ENCODE assay signal across 8 cellular contexts in the genomic region with DNA sequence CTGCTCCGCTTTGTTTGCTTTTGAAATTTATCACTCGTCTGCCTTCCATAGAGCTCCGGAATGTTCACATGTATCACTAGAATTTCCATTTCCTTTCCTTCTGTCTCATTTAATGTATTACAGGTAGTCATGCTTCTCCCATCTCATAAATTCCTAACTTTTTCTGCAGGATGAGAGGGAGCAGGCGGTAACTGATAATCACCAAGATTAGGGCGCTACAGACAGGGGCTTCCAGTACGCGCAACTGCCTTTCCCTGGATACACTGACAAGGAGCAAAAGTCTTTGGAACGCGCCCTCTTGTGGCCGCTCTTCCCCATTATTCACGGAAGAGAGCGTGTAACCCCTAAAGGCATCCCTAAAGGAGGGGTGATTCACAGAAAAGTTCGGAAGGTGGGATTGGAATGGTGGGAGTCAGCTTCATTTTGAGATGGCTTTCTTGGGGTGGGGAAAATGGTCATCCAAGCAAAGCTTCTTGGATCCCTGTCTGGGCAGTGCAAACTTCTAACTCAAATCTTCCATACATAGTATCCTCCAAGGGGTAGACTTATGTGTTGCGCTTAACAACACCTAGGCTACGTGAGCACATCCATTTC. TPM values are rescaled to one million over a fixed set of nuclear protein-coding genes. Genes with fewer than 3 reads are reported as not detected.
A peak's percentile ranks its signal among the peaks of the same experiment; 100 is the strongest.
DNase-seq lines count a peak whose midpoint lies in the region; ATAC-seq and TF ChIP-seq lines count a peak whose summit lies in the region.

No MANE protein-coding gene starts in this region.

- peaks cover 11% of the 10 kb centered on the region; the same call in 1 of the 2 replicates for H3K27me3 ChIP-seq in GM23338 (ENCODE audit: insufficient read depth)

- H3K4me3 ChIP-seq in GM23338 (no peak overlapping the region), skin epidermis (peak overlapping the region in 6 of 7 experiments; percentile 6 to 30 (median 28))

- H4K20me1 ChIP-seq in GM23338 (replicated peaks; ENCODE audit: insufficient read depth), result no peaks in the 10 kb centered on the region

- peak overlapping the region; percentile 64 for H3K4me2 ChIP-seq in GM23338

- peaks cover 69% of the 10 kb centered on the region for H3K4me1 ChIP-seq in GM23338 (ENCODE audit: insufficient read depth)

- peak; percentile 88 to 91 for TF ChIP-seq CTCF in GM23338 (conservative IDR thresholded peaks at IDR 0.05; ENCODE audit: low read depth in 2 of 2)

- H3K79me2 ChIP-seq in GM23338 (replicated peaks; ENCODE audit: insufficient read depth), result 0 out of 2 replicates have a peak, but pooled peaks cover 10% of the 10 kb centered on the region

- H3F3A ChIP-seq in GM23338 (replicated peaks; ENCODE audit: low read depth), result no peaks in the 10 kb centered on the region; the same call in 1 of the 2 replicates

- H3K36me3 Mint-ChIP-seq in GM23338 (ENCODE audit: low read depth), result no peaks in the 10 kb centered on the region

- H3K27me3 Mint-ChIP-seq in GM23338 (ENCODE audit: insufficient read depth, low read depth, poor library complexity), result peaks cover 8% of the 10 kb centered on the region

- H3K4me3 Mint-ChIP-seq in GM23338, result no peak overlapping the region

- in situ Hi-C loops in T47D (cut with HindIII; ENCODE audit: low pct_unique_long_range_greater_than_20kb, low sequenced_read_pairs), result no loop called here

- DNase-seq in D341Med (ENCODE audit: low spot score) (peak; percentile 67), GM23338 (ENCODE audit: low spot score) (peak; percentile 96), NCI-H82 (lab: John Stamatoyannopoulos, UW) (peak; percentile 87), T47D (ENCODE audit: low read depth in 1 of 2, low spot score in 1 of 2) (peak; percentile 64 to 85), inferior parietal cortex (ENCODE audit: extremely low spot score) (peak; percentile 91), GM19240 (ENCODE audit: insufficient read length, low spot score) (no peak)

- H3K36me3 ChIP-seq in GM23338 (ENCODE audit: insufficient read depth), result no peaks in the 10 kb centered on the region

- H3K27ac Mint-ChIP-seq in GM23338, result no peak overlapping the region

- no peaks in the 10 kb centered on the region for H3K9me3 Mint-ChIP-seq in GM23338

- H3K4me1 Mint-ChIP-seq in GM23338, result peaks cover 66% of the 10 kb centered on the region

- H3K27ac ChIP-seq in GM23338 (ENCODE audit: low read depth) (no peak overlapping the region), skin epidermis (peak overlapping the region in 12 of 21 experiments; percentile 10 to 89 (median 62))

- ATAC-seq in GM23338 (peak; percentile 76), HG02642 (IDR thresholded peaks at IDR 0.05; ENCODE audit: poor library complexity, unreplicated experiment) (no peak)

- no peaks in the 10 kb centered on the region for H3K9me2 ChIP-seq in GM23338 (ENCODE audit: insufficient read depth)

- H2AFZ ChIP-seq in GM23338, result peak overlapping the region; percentile 72; the same call in 1 of the 2 replicates

TF ChIP-seq in GM23338, 12 proteins besides CTCF, POLR2A, EP300 and RAD21 (continues in another document):
- TF ChIP-seq ZNF114 (CRISPR knock-in tag; IDR thresholded peaks at IDR 0.05) (no peak), CREB1 (CRISPR knock-in tag; IDR thresholded peaks at IDR 0.05; ENCODE audit: low read depth) (no peak), JUNB (IDR thresholded peaks at IDR 0.05; ENCODE audit: unreplicated experiment) (no peak)
- TF ChIP-seq, protein P1, sequence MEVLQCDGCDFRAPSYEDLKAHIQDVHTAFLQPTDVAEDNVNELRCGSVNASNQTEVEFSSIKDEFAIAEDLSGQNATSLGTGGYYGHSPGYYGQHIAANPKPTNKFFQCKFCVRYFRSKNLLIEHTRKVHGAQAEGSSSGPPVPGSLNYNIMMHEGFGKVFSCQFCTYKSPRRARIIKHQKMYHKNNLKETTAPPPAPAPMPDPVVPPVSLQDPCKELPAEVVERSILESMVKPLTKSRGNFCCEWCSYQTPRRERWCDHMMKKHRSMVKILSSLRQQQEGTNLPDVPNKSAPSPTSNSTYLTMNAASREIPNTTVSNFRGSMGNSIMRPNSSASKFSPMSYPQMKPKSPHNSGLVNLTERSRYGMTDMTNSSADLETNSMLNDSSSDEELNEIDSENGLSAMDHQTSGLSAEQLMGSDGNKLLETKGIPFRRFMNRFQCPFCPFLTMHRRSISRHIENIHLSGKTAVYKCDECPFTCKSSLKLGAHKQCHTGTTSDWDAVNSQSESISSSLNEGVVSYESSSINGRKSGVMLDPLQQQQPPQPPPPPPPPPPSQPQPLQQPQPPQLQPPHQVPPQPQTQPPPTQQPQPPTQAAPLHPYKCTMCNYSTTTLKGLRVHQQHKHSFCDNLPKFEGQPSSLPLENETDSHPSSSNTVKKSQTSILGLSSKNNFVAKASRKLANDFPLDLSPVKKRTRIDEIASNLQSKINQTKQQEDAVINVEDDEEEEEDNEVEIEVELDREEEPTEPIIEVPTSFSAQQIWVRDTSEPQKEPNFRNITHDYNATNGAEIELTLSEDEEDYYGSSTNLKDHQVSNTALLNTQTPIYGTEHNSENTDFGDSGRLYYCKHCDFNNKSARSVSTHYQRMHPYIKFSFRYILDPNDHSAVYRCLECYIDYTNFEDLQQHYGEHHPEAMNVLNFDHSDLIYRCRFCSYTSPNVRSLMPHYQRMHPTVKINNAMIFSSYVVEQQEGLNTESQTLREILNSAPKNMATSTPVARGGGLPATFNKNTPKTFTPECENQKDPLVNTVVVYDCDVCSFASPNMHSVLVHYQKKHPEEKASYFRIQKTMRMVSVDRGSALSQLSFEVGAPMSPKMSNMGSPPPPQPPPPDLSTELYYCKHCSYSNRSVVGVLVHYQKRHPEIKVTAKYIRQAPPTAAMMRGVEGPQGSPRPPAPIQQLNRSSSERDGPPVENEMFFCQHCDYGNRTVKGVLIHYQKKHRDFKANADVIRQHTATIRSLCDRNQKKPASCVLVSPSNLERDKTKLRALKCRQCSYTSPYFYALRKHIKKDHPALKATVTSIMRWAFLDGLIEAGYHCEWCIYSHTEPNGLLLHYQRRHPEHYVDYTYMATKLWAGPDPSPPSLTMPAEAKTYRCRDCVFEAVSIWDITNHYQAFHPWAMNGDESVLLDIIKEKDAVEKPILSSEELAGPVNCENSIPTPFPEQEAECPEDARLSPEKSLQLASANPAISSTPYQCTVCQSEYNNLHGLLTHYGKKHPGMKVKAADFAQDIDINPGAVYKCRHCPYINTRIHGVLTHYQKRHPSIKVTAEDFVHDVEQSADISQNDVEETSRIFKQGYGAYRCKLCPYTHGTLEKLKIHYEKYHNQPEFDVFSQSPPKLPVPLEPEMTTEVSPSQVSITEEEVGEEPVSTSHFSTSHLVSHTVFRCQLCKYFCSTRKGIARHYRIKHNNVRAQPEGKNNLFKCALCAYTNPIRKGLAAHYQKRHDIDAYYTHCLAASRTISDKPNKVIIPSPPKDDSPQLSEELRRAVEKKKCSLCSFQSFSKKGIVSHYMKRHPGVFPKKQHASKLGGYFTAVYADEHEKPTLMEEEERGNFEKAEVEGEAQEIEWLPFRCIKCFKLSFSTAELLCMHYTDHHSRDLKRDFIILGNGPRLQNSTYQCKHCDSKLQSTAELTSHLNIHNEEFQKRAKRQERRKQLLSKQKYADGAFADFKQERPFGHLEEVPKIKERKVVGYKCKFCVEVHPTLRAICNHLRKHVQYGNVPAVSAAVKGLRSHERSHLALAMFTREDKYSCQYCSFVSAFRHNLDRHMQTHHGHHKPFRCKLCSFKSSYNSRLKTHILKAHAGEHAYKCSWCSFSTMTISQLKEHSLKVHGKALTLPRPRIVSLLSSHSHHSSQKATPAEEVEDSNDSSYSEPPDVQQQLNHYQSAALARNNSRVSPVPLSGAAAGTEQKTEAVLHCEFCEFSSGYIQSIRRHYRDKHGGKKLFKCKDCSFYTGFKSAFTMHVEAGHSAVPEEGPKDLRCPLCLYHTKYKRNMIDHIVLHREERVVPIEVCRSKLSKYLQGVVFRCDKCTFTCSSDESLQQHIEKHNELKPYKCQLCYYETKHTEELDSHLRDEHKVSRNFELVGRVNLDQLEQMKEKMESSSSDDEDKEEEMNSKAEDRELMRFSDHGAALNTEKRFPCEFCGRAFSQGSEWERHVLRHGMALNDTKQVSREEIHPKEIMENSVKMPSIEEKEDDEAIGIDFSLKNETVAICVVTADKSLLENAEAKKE (CRISPR knock-in tag; IDR thresholded peaks at IDR 0.05), result no peak
- TF ChIP-seq, protein P2, sequence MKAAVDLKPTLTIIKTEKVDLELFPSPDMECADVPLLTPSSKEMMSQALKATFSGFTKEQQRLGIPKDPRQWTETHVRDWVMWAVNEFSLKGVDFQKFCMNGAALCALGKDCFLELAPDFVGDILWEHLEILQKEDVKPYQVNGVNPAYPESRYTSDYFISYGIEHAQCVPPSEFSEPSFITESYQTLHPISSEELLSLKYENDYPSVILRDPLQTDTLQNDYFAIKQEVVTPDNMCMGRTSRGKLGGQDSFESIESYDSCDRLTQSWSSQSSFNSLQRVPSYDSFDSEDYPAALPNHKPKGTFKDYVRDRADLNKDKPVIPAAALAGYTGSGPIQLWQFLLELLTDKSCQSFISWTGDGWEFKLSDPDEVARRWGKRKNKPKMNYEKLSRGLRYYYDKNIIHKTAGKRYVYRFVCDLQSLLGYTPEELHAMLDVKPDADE (IDR thresholded peaks at IDR 0.05), result no peak
- TF ChIP-seq, protein P3, sequence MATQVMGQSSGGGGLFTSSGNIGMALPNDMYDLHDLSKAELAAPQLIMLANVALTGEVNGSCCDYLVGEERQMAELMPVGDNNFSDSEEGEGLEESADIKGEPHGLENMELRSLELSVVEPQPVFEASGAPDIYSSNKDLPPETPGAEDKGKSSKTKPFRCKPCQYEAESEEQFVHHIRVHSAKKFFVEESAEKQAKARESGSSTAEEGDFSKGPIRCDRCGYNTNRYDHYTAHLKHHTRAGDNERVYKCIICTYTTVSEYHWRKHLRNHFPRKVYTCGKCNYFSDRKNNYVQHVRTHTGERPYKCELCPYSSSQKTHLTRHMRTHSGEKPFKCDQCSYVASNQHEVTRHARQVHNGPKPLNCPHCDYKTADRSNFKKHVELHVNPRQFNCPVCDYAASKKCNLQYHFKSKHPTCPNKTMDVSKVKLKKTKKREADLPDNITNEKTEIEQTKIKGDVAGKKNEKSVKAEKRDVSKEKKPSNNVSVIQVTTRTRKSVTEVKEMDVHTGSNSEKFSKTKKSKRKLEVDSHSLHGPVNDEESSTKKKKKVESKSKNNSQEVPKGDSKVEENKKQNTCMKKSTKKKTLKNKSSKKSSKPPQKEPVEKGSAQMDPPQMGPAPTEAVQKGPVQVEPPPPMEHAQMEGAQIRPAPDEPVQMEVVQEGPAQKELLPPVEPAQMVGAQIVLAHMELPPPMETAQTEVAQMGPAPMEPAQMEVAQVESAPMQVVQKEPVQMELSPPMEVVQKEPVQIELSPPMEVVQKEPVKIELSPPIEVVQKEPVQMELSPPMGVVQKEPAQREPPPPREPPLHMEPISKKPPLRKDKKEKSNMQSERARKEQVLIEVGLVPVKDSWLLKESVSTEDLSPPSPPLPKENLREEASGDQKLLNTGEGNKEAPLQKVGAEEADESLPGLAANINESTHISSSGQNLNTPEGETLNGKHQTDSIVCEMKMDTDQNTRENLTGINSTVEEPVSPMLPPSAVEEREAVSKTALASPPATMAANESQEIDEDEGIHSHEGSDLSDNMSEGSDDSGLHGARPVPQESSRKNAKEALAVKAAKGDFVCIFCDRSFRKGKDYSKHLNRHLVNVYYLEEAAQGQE (IDR thresholded peaks at IDR 0.05; ENCODE audit: unreplicated experiment), result no peak

RNA-seq across cellular contexts. Expression of a gene that starts 6.5 kb away (rescaled TPM):
- total RNA-seq in GM23338 (2014; rRNA removed; shearing (Covaris generic)), result 0.94 and 1.0 TPM in 2 replicates
- 1.0 and 1.3 TPM in 2 replicates for polyA plus RNA-seq in GM23338 (2016; fragmentation: Nextera tagmentation; extraction: Ambion mirVana)
